Comparison of ENCODE assay signal across 7 cellular contexts in genomic region chr14:26394114-26394855, GRCh38.
A peak's percentile ranks its signal among the peaks of the same experiment; 100 is the strongest.
DNase-seq lines count a peak whose midpoint lies in the region; ATAC-seq and TF ChIP-seq lines count a peak whose summit lies in the region.

No MANE protein-coding gene starts in this region.

- H3K36me3 ChIP-seq in PC-3 (ENCODE audit: low read depth, low read length) (no peaks in the 10 kb centered on the region), cardiac muscle cell (no peaks in the 10 kb centered on the region), thyroid gland (no peaks in the 10 kb centered on the region)

- H3K4me1 ChIP-seq in PC-3 (ENCODE audit: insufficient read depth, low read length) (peaks cover 9% of the 10 kb centered on the region; the same call in 1 of the 2 replicates), cardiac muscle cell (ENCODE audit: low read depth) (peaks cover 19% of the 10 kb centered on the region), thyroid gland (no peaks in the 10 kb centered on the region)

- no peaks in the 10 kb centered on the region for H3K9me3 ChIP-seq in PC-3 (ENCODE audit: low read length)
- H3K9me3 ChIP-seq in cardiac muscle cell (ENCODE audit: low read depth): no peaks in the 10 kb centered on the region
- no peaks in the 10 kb centered on the region for H3K9me3 ChIP-seq in thyroid gland

- CTCF ChIA-PET in PC-3 (lab: Charles Lee): interaction anchor here (0.5 to 1.7 kb wide), 6 partner anchors 16 to 603 kb away, joined by 3 to 8 read pairs (median 5); no protein-coding TSS in a partner anchor

- ATAC-seq in PC-3: peak; percentile 69
- no peak for ATAC-seq in HG03378 (IDR thresholded peaks at IDR 0.05; ENCODE audit: unreplicated experiment)

- no peaks in the 10 kb centered on the region for H3K9me2 ChIP-seq in PC-3 (replicated peaks; ENCODE audit: low read length)

- H3K27me3 ChIP-seq in PC-3 (ENCODE audit: low read length) (no peaks in the 10 kb centered on the region), cardiac muscle cell (no peaks in the 10 kb centered on the region), thyroid gland (no peaks in the 10 kb centered on the region)

- no TSS peak for BruUV-seq in PC-3 (replicated peaks; lab: Mats Ljungman, UMichigan)

- H3K4me3 ChIP-seq in PC-3 (ENCODE audit: low read length) (no peak overlapping the region), cardiac muscle cell (no peak overlapping the region), thyroid gland (replicated peaks in 1 of 3) (no peak overlapping the region)

- no peak overlapping the region for H2AFZ ChIP-seq in PC-3 (ENCODE audit: low read length)

- no peaks in the 10 kb centered on the region for H4K20me1 ChIP-seq in PC-3 (ENCODE audit: low read length)

- 42 to 44% methylated on average over 4 of the region's 4 CpGs for WGBS in thyroid gland, 2 donors

- TF ChIP-seq POLR2A in thyroid gland (IDR thresholded peaks at IDR 0.05): no peak

- no peaks in the 10 kb centered on the region for H3F3A ChIP-seq in PC-3 (ENCODE audit: low read length, unreplicated experiment)

- no peak overlapping the region for H3K9ac ChIP-seq in PC-3 (ENCODE audit: low read length)

- POLR2A ChIA-PET in PC-3 (lab: Charles Lee; ENCODE audit: unreplicated experiment): no interaction called here

- no peak overlapping the region for H3K27ac ChIP-seq in PC-3 (ENCODE audit: low read length)
- H3K27ac ChIP-seq in cardiac muscle cell: peak overlapping the region; percentile 24
- H3K27ac ChIP-seq in thyroid gland: no peak overlapping the region

- intact Hi-C loops in PC-3 (cut with micrococcal nuclease) (loop anchor here (1.0 to 5.0 kb wide), 5 partner anchors 139 to 1135 kb away; partner anchors contain the start of gene NOVA1), thyroid gland (cut with DNase I) (no loop called here)

- TF ChIP-seq CTCF in PC-3 (conservative IDR thresholded peaks at IDR 0.05; ENCODE audit: low read depth, low read length) (peak; percentile 68), cardiac muscle cell (IDR thresholded peaks at IDR 0.05; ENCODE audit: low read depth, low read length) (peak; percentile 62), thyroid gland (IDR thresholded peaks at IDR 0.05) (peak in 4 of 6 experiments; percentile 10 to 47 (median 46))

- DNase-seq in Kasumi-1 (lab: John Stamatoyannopoulos, UW): peak; percentile 10 to 25
- peak; percentile 59 for DNase-seq in PC-3
- peak; percentile 50 to 61 for DNase-seq in cardiac muscle cell (ENCODE audit: low read depth in 1 of 2, low spot score in 1 of 2)
- no peak for DNase-seq in thyroid gland
- DNase-seq in RPMI8226: no peak
- no peak for DNase-seq in activated effector memory CD4-positive, alpha-beta T cell treated with Interleukin-2 at 50 U/mL for 16 hours

- H3K4me2 ChIP-seq in PC-3 (ENCODE audit: low read length): no peak overlapping the region

- no peaks in the 10 kb centered on the region for H3K79me2 ChIP-seq in PC-3 (ENCODE audit: low read length)

Comparison
In these comparisons a context has a peak if more than half of its experiments do, and no peak if none do; other contexts are left out.
1. DNase-seq: peak in Kasumi-1 (2 of 2), PC-3 (single experiment) and cardiac muscle cell (2 of 2); none in thyroid gland (0 of 2), RPMI8226 (single experiment) and activated effector memory CD4-positive, alpha-beta T cell treated with Interleukin-2 at 50 U/mL for 16 hours (single experiment).
2. Peak in every context shown above with its lines, with median percentiles within 50 percentile points of each other: CTCF ChIP-seq.